ENCODE assay signal across 10 cellular contexts in genomic region chr2:230650585-230651137, GRCh38.
DNase-seq lines count a peak whose midpoint lies in the region; ATAC-seq and TF ChIP-seq lines count a peak whose summit lies in the region.
"Had no signal": no experiment of that assay in that cellular context is flagged by ENCODE, and none has a peak within 500 bp of the region (broad histone marks: within the 10 kb centered on the region; RNA-seq: fewer than 3 reads in every experiment).

No MANE protein-coding gene starts in this region.

- DNase-seq in Caki2 (ENCODE audit: low read depth) (peak; percentile 91), HK-2 (ENCODE audit: unreplicated experiment) (peak; percentile 35), erythroblast (lab: John Stamatoyannopoulos, UW) (peak; percentile 38 to 67), head of caudate nucleus (no peak), SHP77 (lab: John Stamatoyannopoulos, UW) (no peak)
- DNase-seq in stimulated activated CD4-positive, alpha-beta T cell treated with anti-CD3 and anti-CD28 coated beads, Interleukin-4, amount 100 ng/mL, for 1 hour = no peak
- DNase-seq: T-helper 9 cell had no signal

- intact Hi-C loops in head of caudate nucleus (cut with DNase I) = no loop called here

- ATAC-seq in GM19438 (IDR thresholded peaks at IDR 0.05; ENCODE audit: low read depth, unreplicated experiment) (peak; percentile 82), GM18517 (IDR thresholded peaks at IDR 0.05; ENCODE audit: unreplicated experiment) (no peak)
- ATAC-seq: activated naive CD4-positive, alpha-beta T cell treated with anti-CD3 and anti-CD28 coated beads, Interleukin-2, amount 50 U/mL, for 72 hours had no signal

- in situ Hi-C loops in Caki2 (cut with HindIII; ENCODE audit: low pct_unique_long_range_greater_than_20kb, low sequenced_read_pairs) = no loop called here

- no peak for TF ChIP-seq POLR2A in erythroblast (IDR thresholded peaks at IDR 0.05; ENCODE audit: low read length)

Comparison
In these comparisons a context has a peak if more than half of its experiments do, and no peak if none do; other contexts are left out.
1. DNase-seq: peak in Caki2 (single experiment), HK-2 (single experiment) and erythroblast (2 of 2); none in head of caudate nucleus (0 of 42), stimulated activated CD4-positive, alpha-beta T cell treated with anti-CD3 and anti-CD28 coated beads, Interleukin-4, amount 100 ng/mL, for 1 hour (single experiment) and SHP77 (0 of 2).